6 cellular contexts compared by ENCODE assay signal in genomic region chr11:65960824-65961266, GRCh38.
DNase-seq lines count a peak whose midpoint lies in the region; ATAC-seq and TF ChIP-seq lines count a peak whose summit lies in the region.

No MANE protein-coding gene starts in this region.

- peak overlapping the region in 20 of 21 experiments; percentile 85 to 99 (median 95) for H3K27ac ChIP-seq in skin epidermis

- ATAC-seq in HG03135 (IDR thresholded peaks at IDR 0.05; ENCODE audit: unreplicated experiment), result no peak

- H3K4me3 ChIP-seq in NT2/D1 (ENCODE audit: insufficient read length, low read depth) (peak overlapping the region; percentile 95), epithelial cell of esophagus (ENCODE audit: low read length) (peak overlapping the region; percentile 83), skin epidermis (peak overlapping the region; percentile 69 to 100 (median 96))

- H3K4me1 ChIP-seq in NT2/D1 (ENCODE audit: insufficient read depth, insufficient read length), result peaks cover 13% of the 10 kb centered on the region

- H3K27me3 ChIP-seq in NT2/D1 (ENCODE audit: insufficient read depth, insufficient read length), result no peaks in the 10 kb centered on the region

- TF ChIP-seq CTCF in epithelial cell of esophagus (IDR thresholded peaks at IDR 0.05; ENCODE audit: insufficient read depth, low read depth, low read length, missing control alignments), result no peak

- peak overlapping the region; percentile 99 for H3K9ac ChIP-seq in NT2/D1 (ENCODE audit: insufficient read length, low read depth)

- H3K36me3 ChIP-seq in NT2/D1 (ENCODE audit: insufficient read depth, insufficient read length, low read length), result peaks cover 22% of the 10 kb centered on the region

- DNase-seq in NT2/D1 (ENCODE audit: low read depth, low spot score) (no peak), epithelial cell of esophagus (ENCODE audit: low read depth) (no peak), GM03348 (ENCODE audit: low spot score) (no peak)
- DNase-seq in stimulated activated naive CD4-positive, alpha-beta T cell treated with Interleukin-2 at 50 U/mL for 16 hours (lab: John Stamatoyannopoulos, UW), result no peak

- H3K9me3 ChIP-seq in NT2/D1 (ENCODE audit: insufficient read depth, low read length), result no peaks in the 10 kb centered on the region
